In the genomic region with DNA sequence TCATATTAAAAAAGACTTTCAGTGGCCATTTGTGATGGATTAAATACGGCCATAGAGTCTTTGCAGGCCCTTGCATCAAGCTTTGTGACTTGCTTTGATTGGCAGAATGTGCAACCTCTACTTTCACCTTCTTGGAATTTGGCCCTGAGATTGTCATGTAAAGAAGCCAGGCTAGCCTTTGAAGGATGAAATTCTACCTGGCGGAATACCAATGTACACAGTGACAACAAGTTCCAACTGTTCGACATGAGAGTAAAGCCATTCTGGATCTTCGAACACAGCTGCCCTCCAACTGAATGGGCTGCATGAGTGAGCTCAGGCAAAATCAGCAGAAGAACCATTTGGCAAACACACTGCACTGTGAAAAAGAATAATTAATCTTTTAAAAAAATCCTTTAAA, we compare ENCODE assay signal across 22 cellular contexts.
DNase-seq lines count a peak whose midpoint lies in the region; FAIRE-seq and TF ChIP-seq lines count a peak whose summit lies in the region.
"Had no signal": no experiment of that assay in that cellular context is flagged by ENCODE, and none has a peak within 500 bp of the region (broad histone marks: within the 10 kb centered on the region; RNA-seq: fewer than 3 reads in every experiment).

No MANE protein-coding gene starts in this region.

- no peak overlapping the region for H4K5ac ChIP-seq in H1 (ENCODE audit: insufficient read length, low read depth, low read length)

- H3K9me3 ChIP-seq in H1 (ENCODE audit: insufficient read depth in 2 of 2, low read depth in 1 of 2, low read length in 1 of 2) (no peaks in the 10 kb centered on the region), mesenchymal stem cell (ENCODE audit: control insufficient read depth, low read length) (no peaks in the 10 kb centered on the region), tibial artery (no peaks in the 10 kb centered on the region)
- H3K9me3 ChIP-seq: HAP-1 had no signal

- intact Hi-C loops in tibial artery (cut with DNase I; ENCODE audit: low total_unique reads), result no loop called here

- H3K14ac ChIP-seq in H1 (ENCODE audit: insufficient read length) (no peak overlapping the region), mesenchymal stem cell (ENCODE audit: low read length in 2 of 2) (no peak overlapping the region)

- no peak for TF ChIP-seq RAD21 in H1 (IDR thresholded peaks at IDR 0.05 in 1 of 2, conservative IDR thresholded peaks at IDR 0.05 in 1 of 2; ENCODE audit: low read depth in 2 of 2, low read length in 2 of 2)

- no peak overlapping the region for H3K56ac ChIP-seq in H1 (replicated peaks; ENCODE audit: insufficient read length, low read depth, low read length)

- H2BK15ac ChIP-seq in H1 (ENCODE audit: low read length) (no peak overlapping the region), mesenchymal stem cell (ENCODE audit: low read depth, poor library complexity, severe bottlenecking) (no peak overlapping the region)

- no peak overlapping the region for H4K91ac ChIP-seq in H1 (replicated peaks; ENCODE audit: insufficient read length, low read length)
- no peak overlapping the region for H4K91ac ChIP-seq in mesenchymal stem cell (ENCODE audit: low read length)

- no peaks in the 10 kb centered on the region for H3K79me2 ChIP-seq in H1 (ENCODE audit: control insufficient read depth in 1 of 2, insufficient read depth in 2 of 2, low read length in 2 of 2)

- H3K4me2 ChIP-seq in H1 (ENCODE audit: insufficient read depth in 1 of 2, low read depth in 2 of 2, low read length in 2 of 2), result no peak overlapping the region
- H3K4me2 ChIP-seq in mesenchymal stem cell (ENCODE audit: low read length, poor library complexity, severe bottlenecking), result no peak overlapping the region
- H3K4me2 ChIP-seq: BLaER1 treated with 17β-estradiol and CSF1 and Interleukin-3, amounts not matched to agents 10 nM and 100 nM had no signal

- WGBS in H1 (ENCODE audit: extremely low coverage in 1 of 2, insufficient coverage in 1 of 2, insufficient read length in 1 of 2, insufficient replicate concordance in 2 of 2, low coverage in 1 of 2, low lambda C conversion rate in 2 of 2, missing lambda C conversion rate in 1 of 2), 2 experiments, result 92% methylated on average over 4 of the region's 4 CpGs; no CpG with 5 or more reads in 1 of the 2 experiments
- over 99% methylated on average over 4 of the region's 4 CpGs for WGBS in mesenchymal stem cell

- H3K23ac ChIP-seq in H1 (ENCODE audit: insufficient read length) (no peak overlapping the region), mesenchymal stem cell (ENCODE audit: low read length in 2 of 2) (no peak overlapping the region)

- no peak overlapping the region for H2AFZ ChIP-seq in H1 (ENCODE audit: low read length)
- no peak overlapping the region for H2AFZ ChIP-seq in mesenchymal stem cell (ENCODE audit: low read depth, low read length)

- H3K4ac ChIP-seq in H1 (replicated peaks; ENCODE audit: insufficient read length, low read depth, low read length), result no peak overlapping the region
- no peak overlapping the region for H3K4ac ChIP-seq in mesenchymal stem cell (ENCODE audit: low read depth in 1 of 2, low read length in 2 of 2)

- H3K4me1 ChIP-seq in H1 (replicated peaks in 1 of 4; ENCODE audit: control insufficient read depth in 3 of 4, insufficient read depth in 4 of 4, low read length in 3 of 4) (peaks cover 0 to 4% (median 0%) of the 10 kb centered on the region in 4 experiments; a peak in 1 of 7 replicates), mesenchymal stem cell (ENCODE audit: control insufficient read depth, insufficient read depth, low read depth, low read length) (no peaks in the 10 kb centered on the region), tibial artery (no peaks in the 10 kb centered on the region)
- H3K4me1 ChIP-seq: BLaER1 treated with 17β-estradiol and CSF1 and Interleukin-3, amounts not matched to agents 10 nM and 100 nM; HAP-1 had no signal

- POLR2A ChIA-PET in H1 (lab: Charles Lee; ENCODE audit: partially characterized antibody), result no interaction called here

- no peaks in the 10 kb centered on the region for H4K20me1 ChIP-seq in H1 (replicated peaks in 1 of 2; ENCODE audit: control insufficient read depth in 1 of 2, insufficient read depth in 2 of 2, low read length in 2 of 2)
- H4K20me1 ChIP-seq: BLaER1 treated with 17β-estradiol and CSF1 and Interleukin-3, amounts not matched to agents 10 nM and 100 nM had no signal

- CTCF ChIA-PET in H1 (lab: Charles Lee; ENCODE audit: partially characterized antibody), result no interaction called here

- TF ChIP-seq CTCF in H1 (IDR thresholded peaks at IDR 0.05; ENCODE audit: control extremely low read depth in 1 of 3, insufficient read depth in 1 of 3, low read depth in 1 of 3, low read length in 3 of 3), result no peak
- TF ChIP-seq CTCF in tibial artery (IDR thresholded peaks at IDR 0.05), result no peak

- H3K36me3 ChIP-seq in H1 (ENCODE audit: control insufficient read depth in 2 of 4, insufficient read depth in 4 of 4, low read length in 3 of 4), result no peaks in the 10 kb centered on the region
- H3K36me3 ChIP-seq in mesenchymal stem cell (ENCODE audit: control insufficient read depth in 1 of 2, insufficient read depth in 2 of 2, low read depth in 1 of 2, low read length in 2 of 2), result no peaks in the 10 kb centered on the region
- no peaks in the 10 kb centered on the region for H3K36me3 ChIP-seq in tibial artery
- H3K36me3 ChIP-seq: BLaER1 treated with 17β-estradiol and CSF1 and Interleukin-3, amounts not matched to agents 10 nM and 100 nM; HAP-1 had no signal

- H2BK20ac ChIP-seq in H1 (ENCODE audit: low read length), result no peak overlapping the region

- TF ChIP-seq POLR2A in H1 (IDR thresholded peaks at IDR 0.05; ENCODE audit: control extremely low read depth in 1 of 2, low read depth in 2 of 2, low read length in 2 of 2), result no peak

- H3K79me1 ChIP-seq in H1 (ENCODE audit: low read depth, low read length), result no peaks in the 10 kb centered on the region
- H3K79me1 ChIP-seq in mesenchymal stem cell (replicated peaks; ENCODE audit: low read length, poor library complexity, severe bottlenecking), result no peaks in the 10 kb centered on the region

- H2BK120ac ChIP-seq in H1 (replicated peaks; ENCODE audit: low read depth, low read length) (no peak overlapping the region), mesenchymal stem cell (ENCODE audit: low read depth, low read length) (no peak overlapping the region)

- H2AK5ac ChIP-seq in H1 (ENCODE audit: low read depth, low read length), result no peak overlapping the region
- H2AK5ac ChIP-seq in mesenchymal stem cell (ENCODE audit: low read length, severe bottlenecking), result no peak overlapping the region

- H2BK5ac ChIP-seq in H1 (ENCODE audit: low read depth, low read length) (no peak overlapping the region), mesenchymal stem cell (ENCODE audit: low read depth, low read length, poor library complexity, severe bottlenecking) (no peak overlapping the region)

- DNase-seq in ELF-1 (ENCODE audit: low read depth, low spot score), result peak; percentile 27
- DNase-seq in HT-29 (ENCODE audit: low spot score), result peak; percentile 12
- peak; percentile 76 to 94 for DNase-seq in NCI-H446 (lab: John Stamatoyannopoulos, UW)
- DNase-seq in H1 (ENCODE audit: low read depth in 1 of 2, low spot score in 2 of 2), result no peak
- no peak for DNase-seq in mesenchymal stem cell
- no peak for DNase-seq in tibial artery
- DNase-seq in NCI-H2196 (lab: John Stamatoyannopoulos, UW; ENCODE audit: unreplicated experiment), result no peak
- DNase-seq: Calu3; CD8-positive, alpha-beta T cell; DND-41; KBM-7; MV-4-11; NCI-H1436; NCI-H2081 treated with DMSO at 0.1 percent for 48 hours; NCI-H2227 treated with DMSO at 0.1 percent for 48 hours; NCI-H526 treated with DMSO at 0.1 percent for 48 hours; NK-92 treated with Interleukin-12 subunit alpha and Interleukin-12 subunit beta, amount 100 ng/mL, for 24 hours had no signal

- H4K8ac ChIP-seq in H1 (ENCODE audit: extremely low read depth, insufficient read depth, low read length) (no peak overlapping the region), mesenchymal stem cell (ENCODE audit: low read length) (no peak overlapping the region)

- no peaks in the 10 kb centered on the region for H3K23me2 ChIP-seq in H1 (ENCODE audit: low read depth, low read length)

- no peak overlapping the region for H3K27ac ChIP-seq in H1 (ENCODE audit: low read depth, low read length)
- H3K27ac ChIP-seq in mesenchymal stem cell (ENCODE audit: low read length, poor library complexity, severe bottlenecking), result no peak overlapping the region
- H3K27ac ChIP-seq in tibial artery, result no peak overlapping the region
- H3K27ac ChIP-seq: BLaER1 treated with 17β-estradiol and CSF1 and Interleukin-3, amounts not matched to agents 10 nM and 100 nM; SK-N-MC had no signal

- H3K27me3 ChIP-seq in H1 (replicated peaks in 1 of 4; ENCODE audit: control insufficient read depth in 3 of 4, extremely low read depth in 1 of 4, insufficient read depth in 3 of 4, low read length in 3 of 4) (no peaks in the 10 kb centered on the region), mesenchymal stem cell (ENCODE audit: control insufficient read depth in 1 of 2, insufficient read depth in 1 of 2, low read length in 2 of 2) (no peaks in the 10 kb centered on the region), tibial artery (no peaks in the 10 kb centered on the region)
- H3K27me3 ChIP-seq: BLaER1 treated with 17β-estradiol and CSF1 and Interleukin-3, amounts not matched to agents 10 nM and 100 nM had no signal

- H3K4me3 ChIP-seq in H1 (ENCODE audit: extremely low read depth in 1 of 4, insufficient read depth in 2 of 4, low read depth in 3 of 4, low read length in 4 of 4) (no peak overlapping the region), mesenchymal stem cell (ENCODE audit: insufficient read depth in 1 of 2, low read depth in 1 of 2, low read length in 2 of 2) (no peak overlapping the region), tibial artery (no peak overlapping the region)
- H3K4me3 ChIP-seq: BLaER1 treated with 17β-estradiol and CSF1 and Interleukin-3, amounts not matched to agents 10 nM and 100 nM; HAP-1; SK-N-MC had no signal

- TF ChIP-seq EP300 in H1 (IDR thresholded peaks at IDR 0.05; ENCODE audit: borderline replicate concordance in 1 of 2, low read depth in 2 of 2, low read length in 2 of 2), result no peak

- H3K9ac ChIP-seq in H1 (replicated peaks in 1 of 4; ENCODE audit: extremely low read depth in 1 of 4, low read depth in 3 of 4, low read length in 3 of 4) (no peak overlapping the region), mesenchymal stem cell (ENCODE audit: low read length) (no peak overlapping the region)
- H3K9ac ChIP-seq: BLaER1 treated with 17β-estradiol and CSF1 and Interleukin-3, amounts not matched to agents 10 nM and 100 nM had no signal

- H3K18ac ChIP-seq in H1 (ENCODE audit: extremely low read depth, low read length) (no peak overlapping the region), mesenchymal stem cell (ENCODE audit: low read depth in 1 of 2, low read length in 2 of 2) (no peak overlapping the region)

- H2BK12ac ChIP-seq in H1 (ENCODE audit: low read depth, low read length) (no peak overlapping the region), mesenchymal stem cell (ENCODE audit: low read length in 2 of 2) (no peak overlapping the region)

- peak; percentile 19 for FAIRE-seq in H1 (lab: Jason Lieb, UNC)
- FAIRE-seq: G401.6, RCC 7860 had no signal

TF ChIP-seq in H1, 55 proteins besides CTCF, POLR2A, EP300 and RAD21 (continues in another document):
- TF ChIP-seq NANOG (IDR thresholded peaks at IDR 0.05; ENCODE audit: insufficient read depth, low read depth, low read length, poor library complexity, severe bottlenecking) (no peak), SIX5 (IDR thresholded peaks at IDR 0.05; ENCODE audit: low read depth, low read length) (no peak), TAF7 (optimal IDR thresholded peaks at IDR 0.05; ENCODE audit: borderline replicate concordance, low read depth, low read length) (no peak)

Comparison
In these comparisons a context has a peak if more than half of its experiments do, and no peak if none do; other contexts are left out.
1. DNase-seq: peak in ELF-1 (single experiment), HT-29 (single experiment) and NCI-H446 (2 of 2); none in H1 (0 of 2), mesenchymal stem cell (single experiment), tibial artery (0 of 2) and NCI-H2196 (single experiment).